ENCODE assay signal across 20 cellular contexts in genomic region chr2:98881153-98881650, GRCh38. TPM values are rescaled to one million over a fixed set of nuclear protein-coding genes. Genes with fewer than 3 reads are reported as not detected.
DNase-seq lines count a peak whose midpoint lies in the region; ATAC-seq and TF ChIP-seq lines count a peak whose summit lies in the region.
"Had no signal": no experiment of that assay in that cellular context is flagged by ENCODE, and none has a peak within 500 bp of the region (broad histone marks: within the 10 kb centered on the region; RNA-seq: fewer than 3 reads in every experiment).

No MANE protein-coding gene starts in this region.

- no peak overlapping the region for H3K9ac ChIP-seq in mammary epithelial cell (ENCODE audit: insufficient read depth, low read length)

- peaks cover 9% of the 10 kb centered on the region for H3K36me3 Mint-ChIP-seq in MCF 10A (ENCODE audit: insufficient read depth, unreplicated experiment)

- TF ChIP-seq CTCF in mammary epithelial cell (conservative IDR thresholded peaks at IDR 0.05 in 1 of 2, IDR thresholded peaks at IDR 0.05 in 1 of 2; ENCODE audit: extremely low read depth in 1 of 2, insufficient read depth in 1 of 2, low read depth in 1 of 2, low read length in 2 of 2) = no peak
- TF ChIP-seq CTCF in MCF 10A (IDR thresholded peaks at IDR 0.05; ENCODE audit: unreplicated experiment) = no peak
- TF ChIP-seq CTCF in epithelial cell of esophagus (IDR thresholded peaks at IDR 0.05; ENCODE audit: insufficient read depth, low read depth, low read length, missing control alignments) = no peak
- TF ChIP-seq CTCF in lower leg skin (IDR thresholded peaks at IDR 0.05) = no peak

- no peak for TF ChIP-seq POLR2A in lower leg skin (IDR thresholded peaks at IDR 0.05)

- H3K4me3 Mint-ChIP-seq in MCF 10A (ENCODE audit: unreplicated experiment) = no peak overlapping the region
- H3K4me3 Mint-ChIP-seq: CD4-positive, alpha-beta T cell had no signal

- peaks cover 8% of the 10 kb centered on the region for H3K4me1 ChIP-seq in mammary epithelial cell (ENCODE audit: insufficient read depth, low read length)
- H3K4me1 ChIP-seq: Caco-2, SJCRH30 had no signal

- 91% methylated on average over 7 of the region's 7 CpGs for WGBS in mammary epithelial cell (ENCODE audit: low coverage, missing lambda C conversion rate)
- WGBS in lower leg skin, 2 donors = 28 to 46% methylated on average over 2 to 7 of the region's 7 CpGs

- no peak overlapping the region for H3K27ac ChIP-seq in mammary epithelial cell (ENCODE audit: insufficient read depth, low read depth, low read length)
- H3K27ac ChIP-seq: SJCRH30 had no signal

- H3K4me2 ChIP-seq in mammary epithelial cell (ENCODE audit: insufficient read depth, low read depth, low read length) = no peak overlapping the region

- in situ Hi-C loops in mammary epithelial cell (cut with MboI; ENCODE audit: low sequenced_read_pairs in 2 of 2) = no loop called here

- no peak overlapping the region for H3K4me3 ChIP-seq in mammary epithelial cell (replicated peaks in 1 of 3; ENCODE audit: insufficient read depth in 1 of 3, low read depth in 2 of 3, low read length in 3 of 3)
- H3K4me3 ChIP-seq in epithelial cell of esophagus (ENCODE audit: low read length) = no peak overlapping the region
- no peak overlapping the region for H3K4me3 ChIP-seq in lower leg skin (ENCODE audit: low read depth, poor library complexity, severe bottlenecking)
- H3K4me3 ChIP-seq: K562, SJCRH30 had no signal

- H4K20me1 ChIP-seq in mammary epithelial cell (ENCODE audit: insufficient read depth, low read length) = no peaks in the 10 kb centered on the region

- intact Hi-C loops in mammary epithelial cell (cut with micrococcal nuclease) (no loop called here), MCF 10A (cut with micrococcal nuclease) (no loop called here), lower leg skin (cut with DNase I; ENCODE audit: low total_unique reads) (no loop called here)

- DNase-seq in mammary epithelial cell = peak; percentile 22
- no peak for DNase-seq in MCF 10A (ENCODE audit: unreplicated experiment)
- peak; percentile 65 for DNase-seq in epithelial cell of esophagus (ENCODE audit: low read depth)
- peak; percentile 44 to 79 for DNase-seq in lower leg skin (ENCODE audit: low spot score in 2 of 2)
- no peak for DNase-seq in stimulated activated naive CD4-positive, alpha-beta T cell (lab: John Stamatoyannopoulos, UW)
- DNase-seq in activated CD4-positive, alpha-beta T cell treated with anti-CD3 and anti-CD28 coated beads for 48 hours = no peak
- DNase-seq: Caco-2; CD4-positive, alpha-beta T cell; DMS153; EL; NCI-H1105 treated with DMSO at 0.1 percent for 48 hours; NCI-H1694 treated with DMSO at 0.1 percent for 48 hours; NCI-H2171 treated with DMSO at 0.1 percent for 48 hours; NCI-H526 treated with DMSO at 0.1 percent for 48 hours; SJCRH30 had no signal

- no peaks in the 10 kb centered on the region for H3K79me2 ChIP-seq in mammary epithelial cell (ENCODE audit: insufficient read depth, low read length)

- H3K27ac Mint-ChIP-seq in MCF 10A (ENCODE audit: low read depth, unreplicated experiment) = no peak overlapping the region
- H3K27ac Mint-ChIP-seq: CD4-positive, alpha-beta T cell had no signal

- dilution Hi-C loops in mammary epithelial cell (cut with HindIII; ENCODE audit: low sequenced_read_pairs) = no loop called here

- peaks cover 4% of the 10 kb centered on the region for H3K9me3 ChIP-seq in mammary epithelial cell (replicated peaks; ENCODE audit: insufficient read depth, low read length)
- H3K9me3 ChIP-seq: Caco-2, SJCRH30 had no signal

- no peak overlapping the region for H2AFZ ChIP-seq in mammary epithelial cell (ENCODE audit: low read depth, low read length)

- no TSS peak for BruUV-seq in mammary epithelial cell (replicated peaks; lab: Mats Ljungman, UMichigan)
- no TSS peak for BruUV-seq in MCF 10A (replicated peaks; lab: Mats Ljungman, UMichigan)

- POLR2A ChIA-PET in MCF 10A (lab: Yijun Ruan, JAX) = interaction anchor here (1.0 kb wide), 1 partner anchor 31 kb away, joined by 3 read pairs; no protein-coding TSS in a partner anchor

- peaks cover under 1% of the 10 kb centered on the region for H3K9me3 Mint-ChIP-seq in MCF 10A (ENCODE audit: unreplicated experiment)

- CTCF ChIA-PET in mammary epithelial cell (lab: Charles Lee; ENCODE audit: low non-redundant PET) = no interaction called here
- CTCF ChIA-PET in MCF 10A (lab: Yijun Ruan, JAX) = interaction anchor here (0.5 to 0.8 kb wide), 3 partner anchors 15 to 74 kb away, joined by 3 read pairs; no protein-coding TSS in a partner anchor

- H3K36me3 ChIP-seq in mammary epithelial cell (ENCODE audit: insufficient read depth, low read length) = no peaks in the 10 kb centered on the region
- H3K36me3 ChIP-seq: SJCRH30 had no signal

- H3K27me3 Mint-ChIP-seq in MCF 10A (ENCODE audit: insufficient read depth, unreplicated experiment) = no peaks in the 10 kb centered on the region

- no peak for ATAC-seq in GM21825 (IDR thresholded peaks at IDR 0.05; ENCODE audit: unreplicated experiment)
- no peak for ATAC-seq in HG03354 (IDR thresholded peaks at IDR 0.05; ENCODE audit: poor library complexity, severe bottlenecking, unreplicated experiment)
- ATAC-seq: Panc1 had no signal

- H3K27me3 ChIP-seq in mammary epithelial cell (ENCODE audit: insufficient read depth, low read length) = no peaks in the 10 kb centered on the region
- H3K27me3 ChIP-seq: SJCRH30 had no signal

- peaks cover 18% of the 10 kb centered on the region for H3K4me1 Mint-ChIP-seq in MCF 10A (ENCODE audit: insufficient read depth, unreplicated experiment)

RNA-seq across cellular contexts. Expression of gene CRACDL, which starts 54.8 kb away (rescaled TPM):
- total RNA-seq in mammary epithelial cell (1 to 10 TPM; 4.5 to 8.5 TPM), MCF 10A (2022) (12.9 and 13.0 TPM in 2 replicates), lower leg skin (10 to 100 TPM; 10.9 to 22.6 (median 14.0) TPM)
- 4.7 TPM for polyA plus RNA-seq in mammary epithelial cell
- polyA minus RNA-seq in mammary epithelial cell = 27.0 TPM
- total RNA-seq: K562, SJCRH30 had no signal
- polyA plus RNA-seq: BJ, K562 had no signal

Comparison
In these comparisons a context has a peak if more than half of its experiments do, and no peak if none do; other contexts are left out.
1. DNase-seq: peak in mammary epithelial cell (single experiment), epithelial cell of esophagus (single experiment) and lower leg skin (2 of 2); none in MCF 10A (single experiment), stimulated activated naive CD4-positive, alpha-beta T cell (0 of 6) and activated CD4-positive, alpha-beta T cell treated with anti-CD3 and anti-CD28 coated beads for 48 hours (single experiment).